In genomic region chr4:152443859-152444258, GRCh38 we compare ENCODE assay signal across 2 cellular contexts.
A peak's percentile ranks its signal among the peaks of the same experiment; 100 is the strongest.
TF ChIP-seq lines count a peak whose summit lies in the region.

No MANE protein-coding gene starts in this region.

TF ChIP-seq in GM12891, 5 proteins besides CTCF, POLR2A, EP300 and RAD21 (continued from another document):
- TF ChIP-seq POU2F2 (IDR thresholded peaks at IDR 0.05; ENCODE audit: low read depth, low read length), result no peak
TF ChIP-seq in GM12891: peak in this region for 0.

TF ChIP-seq in endothelial cell of umbilical vein, 7 proteins besides CTCF, POLR2A, EP300 and RAD21 (continued from another document):
- TF ChIP-seq MAX (IDR thresholded peaks at IDR 0.05; ENCODE audit: insufficient read depth, insufficient read length) (peak; percentile 56), EZH2 (IDR thresholded peaks at IDR 0.05; ENCODE audit: borderline replicate concordance, low read depth, low read length, severe bottlenecking) (no peak)
